Comparison of ENCODE assay signal across 8 cellular contexts in genomic region chr4:109548655-109549054, GRCh38. TPM values are rescaled to one million over a fixed set of nuclear protein-coding genes. Genes with fewer than 3 reads are reported as not detected.
A peak's percentile ranks its signal among the peaks of the same experiment; 100 is the strongest.
DNase-seq lines count a peak whose midpoint lies in the region; ATAC-seq and TF ChIP-seq lines count a peak whose summit lies in the region.

No MANE protein-coding gene starts in this region.

- peak overlapping the region in 1 of 2 donors; percentile 73 for H3K4me3 Mint-ChIP-seq in CD14-positive monocyte

- H3K9me3 ChIP-seq in ascending aorta (no peaks in the 10 kb centered on the region), sigmoid colon (no peaks in the 10 kb centered on the region)

- H3K4me1 Mint-ChIP-seq in CD14-positive monocyte = peaks cover 30% of the 10 kb centered on the region

- H3K27me3 Mint-ChIP-seq in CD14-positive monocyte (ENCODE audit: low read depth in 3 of 3) = peaks cover 0 to 2% (median 0%) of the 10 kb centered on the region in 3 donors

- WGBS in sigmoid colon, 2 donors = 48 to 85% methylated on average over 2 of the region's 2 CpGs

- H3K36me3 ChIP-seq in ascending aorta (peaks cover 2 to 23% of the 10 kb centered on the region in 2 donors), sigmoid colon (peaks cover 0 to 20% (median 3%) of the 10 kb centered on the region in 4 donors)

- H3K27ac ChIP-seq in ascending aorta (peak overlapping the region; percentile 1 to 6), sigmoid colon (peak overlapping the region in 1 of 4 donors; percentile 4)

- TF ChIP-seq EP300 in sigmoid colon (IDR thresholded peaks at IDR 0.05) = no peak

- DNase-seq in CD14-positive monocyte (ENCODE audit: low spot score) = peak; percentile 92
- DNase-seq in LHCN-M2 (ENCODE audit: low read depth) = peak; percentile 62
- no peak for DNase-seq in ascending aorta (ENCODE audit: low spot score in 2 of 2)
- peak; percentile 63 to 98 for DNase-seq in lung microvascular endothelial cell (ENCODE audit: low read depth in 2 of 2)
- no peak for DNase-seq in cerebellum (ENCODE audit: low spot score)
- DNase-seq in NCI-H69 (lab: John Stamatoyannopoulos, UW) = no peak
- DNase-seq in sigmoid colon = no peak

- peaks cover 33 to 37% of the 10 kb centered on the region in 2 donors for H3K36me3 Mint-ChIP-seq in CD14-positive monocyte

- H3K9me3 Mint-ChIP-seq in CD14-positive monocyte = peaks cover 0 to 4% (median 0%) of the 10 kb centered on the region in 7 donors

- H3K27me3 ChIP-seq in ascending aorta = no peaks in the 10 kb centered on the region
- no peaks in the 10 kb centered on the region for H3K27me3 ChIP-seq in sigmoid colon

- intact Hi-C loops in CD14-positive monocyte (cut with micrococcal nuclease) (loop anchor here in 1 of 2 donors (5.0 kb wide), 1 partner anchor 111 kb away; no protein-coding TSS in a partner anchor), ascending aorta (cut with DNase I) (no loop called here), sigmoid colon (cut with DNase I) (no loop called here)

- H3K4me1 ChIP-seq in ascending aorta = no peaks in the 10 kb centered on the region
- H3K4me1 ChIP-seq in sigmoid colon = no peaks in the 10 kb centered on the region

- TF ChIP-seq POLR2A in sigmoid colon (IDR thresholded peaks at IDR 0.05) = no peak

- H3K27ac Mint-ChIP-seq in CD14-positive monocyte = peak overlapping the region; percentile 84 to 97 (median 95)

- no peak for TF ChIP-seq CTCF in CD14-positive monocyte (IDR thresholded peaks at IDR 0.05)
- TF ChIP-seq CTCF in ascending aorta (IDR thresholded peaks at IDR 0.05) = no peak
- no peak for TF ChIP-seq CTCF in sigmoid colon (IDR thresholded peaks at IDR 0.05)

- no peak for ATAC-seq in HG03565 (IDR thresholded peaks at IDR 0.05; ENCODE audit: unreplicated experiment)

- H3K4me3 ChIP-seq in ascending aorta (no peak overlapping the region), sigmoid colon (no peak overlapping the region)

RNA-seq across cellular contexts. Expression of gene MCUB, which starts 11.4 kb away (rescaled TPM):
- polyA plus RNA-seq in CD14-positive monocyte = 100 to 1,000 TPM; 117 to 125 TPM
- 96.6 and 104 TPM in 2 replicates for total RNA-seq in LHCN-M2 (2014; rRNA removed)
- polyA plus RNA-seq in LHCN-M2 (2012) = 23.1 TPM
- total RNA-seq in ascending aorta = 430 TPM
- total RNA-seq in lung microvascular endothelial cell = 34.7 and 55.1 TPM in 2 replicates
- total RNA-seq in cerebellum = 10.6 TPM
- total RNA-seq in sigmoid colon = 10 to 100 TPM in 1 of 4 donors, 1 to 10 TPM in 3; 5.0 to 10.9 (median 8.8) TPM
- polyA plus RNA-seq in sigmoid colon = 10 to 100 TPM in 1 of 3 donors, 1 to 10 TPM in 2; 4.2 to 18.0 (median 7.2) TPM

Comparison
In these comparisons a context has a peak if more than half of its experiments do, and no peak if none do; other contexts are left out.
1. DNase-seq: peak in CD14-positive monocyte (single experiment), LHCN-M2 (single experiment) and lung microvascular endothelial cell (2 of 2); none in ascending aorta (0 of 2), cerebellum (single experiment), NCI-H69 (single experiment) and sigmoid colon (single experiment).